15 cellular contexts compared by ENCODE assay signal in the genomic region with DNA sequence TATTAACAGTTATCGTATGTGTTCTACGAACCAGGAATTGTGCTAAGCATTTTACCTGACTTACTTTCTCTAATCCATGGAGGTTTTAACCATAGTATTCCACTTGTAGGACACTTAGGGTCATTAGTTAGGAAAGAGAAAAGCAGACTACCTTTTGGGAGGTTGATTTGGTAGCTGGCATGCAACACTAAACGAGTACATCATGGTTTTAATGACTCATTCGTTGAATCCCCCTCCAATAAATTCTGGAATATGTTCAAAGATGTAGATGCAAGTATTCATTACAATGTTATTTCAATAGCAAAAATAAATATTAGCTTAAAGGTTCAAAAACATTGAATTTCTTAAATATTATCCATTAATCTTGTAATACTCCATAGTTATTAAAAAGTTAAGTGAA.
A peak's percentile ranks its signal among the peaks of the same experiment; 100 is the strongest.
DNase-seq lines count a peak whose midpoint lies in the region; ATAC-seq and TF ChIP-seq lines count a peak whose summit lies in the region.
"Had no signal": no experiment of that assay in that cellular context is flagged by ENCODE, and none has a peak within 500 bp of the region (broad histone marks: within the 10 kb centered on the region; RNA-seq: fewer than 3 reads in every experiment).

No MANE protein-coding gene starts in this region.

- peaks cover 9% of the 10 kb centered on the region for H3F3A ChIP-seq in GM23248 (ENCODE audit: insufficient read depth)

- H4K20me1 ChIP-seq in GM23248 (ENCODE audit: insufficient read depth) (no peaks in the 10 kb centered on the region), osteoblast (ENCODE audit: insufficient read depth, low read length) (no peaks in the 10 kb centered on the region)

- H3K36me3 ChIP-seq in GM23248 (ENCODE audit: low read depth) (no peaks in the 10 kb centered on the region), osteoblast (ENCODE audit: insufficient read depth, low read length) (no peaks in the 10 kb centered on the region)

- TF ChIP-seq CTCF in osteoblast (IDR thresholded peaks at IDR 0.05; ENCODE audit: extremely low read depth, low read depth, low read length): no peak

- H3K4me2 ChIP-seq in GM23248 (ENCODE audit: unreplicated experiment) (peak overlapping the region; percentile 40), osteoblast (ENCODE audit: insufficient read depth, low read length) (no peak overlapping the region)

- DNase-seq in GM23248: peak; percentile 25
- DNase-seq in RPMI7951 (ENCODE audit: low read depth): peak; percentile 42
- DNase-seq in fibroblast of gingiva (ENCODE audit: low read depth): peak; percentile 16
- DNase-seq in osteoblast (ENCODE audit: insufficient read length, low spot score, missing footprints): peak; percentile 44
- no peak for DNase-seq in cerebellum (ENCODE audit: low spot score)
- DNase-seq in NOMO-1 treated with dmso at 0.1 percent for 144 hours (lab: John Stamatoyannopoulos, UW; ENCODE audit: unreplicated experiment): no peak
- DNase-seq: COR-L47, NCI-H1105 treated with DMSO at 0.1 percent for 48 hours, NCI-H1694 treated with DMSO at 0.1 percent for 48 hours, NCI-H2107, NCI-H226, NCI-H524 treated with DMSO at 0.1 percent for 48 hours had no signal

- ATAC-seq in HG03175 (IDR thresholded peaks at IDR 0.05; ENCODE audit: unreplicated experiment) (no peak), HG03196 (IDR thresholded peaks at IDR 0.05; ENCODE audit: unreplicated experiment) (no peak)
- ATAC-seq: HCT116 had no signal

- H3K27ac ChIP-seq in GM23248 (no peak overlapping the region; the same call in 1 of the 2 replicates), osteoblast (ENCODE audit: low read depth, low read length) (peak overlapping the region; percentile 67)

- H3K9ac ChIP-seq in GM23248: no peak overlapping the region

- H3K4me3 ChIP-seq in GM23248 (no peak overlapping the region), osteoblast (ENCODE audit: insufficient read depth, low read length) (no peak overlapping the region)

- no peak overlapping the region for H2AFZ ChIP-seq in GM23248
- no peak overlapping the region for H2AFZ ChIP-seq in osteoblast (ENCODE audit: low read length)

- H3K9me2 ChIP-seq in GM23248 (ENCODE audit: insufficient read depth): no peaks in the 10 kb centered on the region

- H3K79me2 ChIP-seq in GM23248 (ENCODE audit: insufficient read depth) (no peaks in the 10 kb centered on the region), osteoblast (ENCODE audit: insufficient read depth, low read length) (peaks cover 32% of the 10 kb centered on the region)

- in situ Hi-C loops in GM23248 (cut with MboI): no loop called here

- 54 to 56% methylated on average over 4 of the region's 4 CpGs for WGBS in GM23248 (ENCODE audit: low coverage in 1 of 2, low lambda C conversion rate in 2 of 2, missing lambda C conversion rate in 2 of 2), 2 experiments

- H3K4me1 ChIP-seq in GM23248 (ENCODE audit: insufficient read depth) (peaks cover 14% of the 10 kb centered on the region), osteoblast (ENCODE audit: insufficient read depth, low read length) (peaks cover 13% of the 10 kb centered on the region)

- H3K9me3 ChIP-seq in GM23248 (ENCODE audit: low read depth) (no peaks in the 10 kb centered on the region), osteoblast (ENCODE audit: low read depth, low read length) (no peaks in the 10 kb centered on the region)

- H3K27me3 ChIP-seq in GM23248 (replicated peaks; ENCODE audit: insufficient read depth): no peaks in the 10 kb centered on the region
- H3K27me3 ChIP-seq in osteoblast (ENCODE audit: insufficient read depth, low read length): no peaks in the 10 kb centered on the region

Comparison
In these comparisons a context has a peak if more than half of its experiments do, and no peak if none do; other contexts are left out.
1. DNase-seq: peak in GM23248 (single experiment), RPMI7951 (single experiment), fibroblast of gingiva (single experiment) and osteoblast (single experiment); none in cerebellum (single experiment) and NOMO-1 treated with dmso at 0.1 percent for 144 hours (single experiment).